8 cellular contexts compared by ENCODE assay signal in genomic region chr20:2101057-2101934, GRCh38. TPM values are rescaled to one million over a fixed set of nuclear protein-coding genes. Genes with fewer than 3 reads are reported as not detected.
A peak's percentile ranks its signal among the peaks of the same experiment; 100 is the strongest.
DNase-seq lines count a peak whose midpoint lies in the region; TF ChIP-seq lines count a peak whose summit lies in the region.

TSS of gene STK35 (plus strand) at chr20:2101827. CDS start at chr20:2101882, 55 bp downstream.

- H3K9me3 ChIP-seq in iPS-18c (ENCODE audit: control insufficient read depth, insufficient read depth, low read length), result peaks cover 2% of the 10 kb centered on the region

- H3K4me1 ChIP-seq in KMS-11 (ENCODE audit: low read depth, poor library complexity, severe bottlenecking), result peaks cover 22% of the 10 kb centered on the region

- CTCF ChIA-PET in GM10248 (lab: Yijun Ruan, JAX), result interaction anchor here (1.0 to 1.8 kb wide), 3 partner anchors 8 to 135 kb away, joined by 3 to 8 read pairs (median 3); no protein-coding TSS in a partner anchor

- DNase-seq in GM10248 (ENCODE audit: extremely low spot score) (peak; percentile 83), H4 (ENCODE audit: low spot score) (peak; percentile 60), SK-MEL-5 (ENCODE audit: low read depth, low spot score) (peak; percentile 79), astrocyte of the spinal cord (ENCODE audit: low read depth, low spot score) (no peak), HCEC 1CT (no peak)
- peak; percentile 53 to 70 for DNase-seq in stimulated activated CD4-positive, alpha-beta T cell treated with anti-CD3 and anti-CD28 coated beads, Interleukin-12 subunit alpha, Interleukin-12 subunit beta, amount 100 ng/mL, for 24 hours (ENCODE audit: low read depth in 2 of 2)

- H3K9ac ChIP-seq in KMS-11, result peak within 1 kb of the TSS; percentile 96

- in situ Hi-C loops in SK-MEL-5 (cut with HindIII; ENCODE audit: low pct_unique_long_range_greater_than_20kb, low sequenced_read_pairs), result no loop called here
- in situ Hi-C loops in astrocyte of the spinal cord (cut with HindIII; ENCODE audit: low sequenced_read_pairs), result no loop called here

- peak within 1 kb of the TSS; percentile 88 for H3K4me2 ChIP-seq in KMS-11

- H3K4me3 ChIP-seq in KMS-11 (IDR thresholded peaks at IDR 0.05; ENCODE audit: insufficient read depth, low read depth, low read length) (no peak within 1 kb of the TSS), astrocyte of the spinal cord (ENCODE audit: low read depth, low read length) (peak within 1 kb of the TSS; percentile 67), iPS-18c (ENCODE audit: insufficient read depth, low read depth, low read length) (peak within 1 kb of the TSS; percentile 86)

- POLR2A ChIA-PET in GM10248 (lab: Yijun Ruan, JAX), result no interaction called here

- no peaks in the 10 kb centered on the region for H4K20me1 ChIP-seq in KMS-11 (ENCODE audit: insufficient read depth)

- peaks cover 29% of the 10 kb centered on the region for H3K79me2 ChIP-seq in KMS-11 (ENCODE audit: insufficient read depth, low read depth)

- no peaks in the 10 kb centered on the region for H3K36me3 ChIP-seq in KMS-11 (ENCODE audit: insufficient read depth)

- H3K27me3 ChIP-seq in KMS-11 (ENCODE audit: insufficient read depth, low read depth), result no peaks in the 10 kb centered on the region

- TF ChIP-seq CTCF in GM10248 (IDR thresholded peaks at IDR 0.05; ENCODE audit: control extremely low read depth, extremely low read depth, low read depth, missing control alignments), result no peak
- no peak for TF ChIP-seq CTCF in KMS-11 (conservative IDR thresholded peaks at IDR 0.05; ENCODE audit: low read depth, low read length)
- no peak for TF ChIP-seq CTCF in astrocyte of the spinal cord (IDR thresholded peaks at IDR 0.05; ENCODE audit: low read depth, low read length)

- peak within 1 kb of the TSS; percentile 70 for H2AFZ ChIP-seq in KMS-11 (ENCODE audit: low read depth)

- peak within 1 kb of the TSS; percentile 98 for H3K27ac ChIP-seq in KMS-11

RNA-seq across cellular contexts. Expression of gene STK35, which starts in this region (rescaled TPM):
- 10.4 and 19.1 TPM in 2 replicates for total RNA-seq in H4 (2014; rRNA removed; shearing (Covaris generic))
- 13.6 and 14.4 TPM in 2 replicates for total RNA-seq in SK-MEL-5 (2014; rRNA removed; shearing (Covaris generic))
- polyA plus RNA-seq in SK-MEL-5 (2015; cell fraction: cytosol; rRNA removed), result 23.2 and 27.8 TPM in 2 replicates
- 21.1 and 28.0 TPM in 2 replicates for polyA plus RNA-seq in SK-MEL-5 (2015; cell fraction: nucleus; rRNA removed)

Comparison
In these comparisons a context has a peak if more than half of its experiments do, and no peak if none do; other contexts are left out.
1. DNase-seq: peak in GM10248 (single experiment), H4 (single experiment), SK-MEL-5 (single experiment) and stimulated activated CD4-positive, alpha-beta T cell treated with anti-CD3 and anti-CD28 coated beads, Interleukin-12 subunit alpha, Interleukin-12 subunit beta, amount 100 ng/mL, for 24 hours (2 of 2); none in astrocyte of the spinal cord (single experiment) and HCEC 1CT (single experiment).